In genomic region chr3:42053476-42053875, GRCh38 we compare ENCODE assay signal across 10 cellular contexts. TPM values are rescaled to one million over a fixed set of nuclear protein-coding genes. Genes with fewer than 3 reads are reported as not detected.
DNase-seq lines count a peak whose midpoint lies in the region; ATAC-seq and TF ChIP-seq lines count a peak whose summit lies in the region.
"Had no signal": no experiment of that assay in that cellular context is flagged by ENCODE, and none has a peak within 500 bp of the region (broad histone marks: within the 10 kb centered on the region; RNA-seq: fewer than 3 reads in every experiment).

No MANE protein-coding gene starts in this region.

- intact Hi-C loops in ascending aorta (cut with DNase I) (loop anchor here (5.0 kb wide), 1 partner anchor 41 kb away; no protein-coding TSS in a partner anchor), left ventricle myocardium superior (cut with micrococcal nuclease) (no loop called here), ovary (cut with DNase I) (no loop called here)

- H3K4me1 ChIP-seq in ascending aorta, result peaks cover 4 to 25% of the 10 kb centered on the region in 2 donors
- peaks cover 27 to 44% (median 29%) of the 10 kb centered on the region in 4 donors for H3K4me1 ChIP-seq in upper lobe of left lung
- peaks cover 7% of the 10 kb centered on the region for H3K4me1 ChIP-seq in ovary (ENCODE audit: insufficient read depth)

- H3K9me3 Mint-ChIP-seq in osteocyte (ENCODE audit: unreplicated experiment), result no peaks in the 10 kb centered on the region

- peak overlapping the region; percentile 47 for H3K27ac Mint-ChIP-seq in osteocyte (ENCODE audit: unreplicated experiment)
- H3K27ac Mint-ChIP-seq: activated CD8-positive, alpha-beta memory T cell treated with anti-CD3 and anti-CD28 coated beads, Interleukin-2, amount 10 ng/mL, durations not matched to agents 7 days and 5 days had no signal

- TF ChIP-seq EP300 in upper lobe of left lung (IDR thresholded peaks at IDR 0.05) (no peak), ovary (IDR thresholded peaks at IDR 0.05) (no peak)

- H3K27me3 ChIP-seq in ascending aorta (no peaks in the 10 kb centered on the region), upper lobe of left lung (no peaks in the 10 kb centered on the region), ovary (no peaks in the 10 kb centered on the region)

- peak overlapping the region in 1 of 2 donors; percentile 6 for H3K4me3 ChIP-seq in ascending aorta
- H3K4me3 ChIP-seq in upper lobe of left lung, result no peak overlapping the region
- H3K4me3 ChIP-seq in ovary, result no peak overlapping the region

- TF ChIP-seq CTCF in ascending aorta (IDR thresholded peaks at IDR 0.05) (no peak), osteocyte (IDR thresholded peaks at IDR 0.05) (no peak), upper lobe of left lung (IDR thresholded peaks at IDR 0.05) (no peak), ovary (IDR thresholded peaks at IDR 0.05) (no peak)

- H3K4me3 Mint-ChIP-seq in osteocyte (ENCODE audit: unreplicated experiment), result no peak overlapping the region
- H3K4me3 Mint-ChIP-seq: activated CD8-positive, alpha-beta memory T cell treated with anti-CD3 and anti-CD28 coated beads, Interleukin-2, amount 10 ng/mL, durations not matched to agents 7 days and 5 days had no signal

- ATAC-seq in left ventricle myocardium superior (peak; percentile 82), upper lobe of left lung (ENCODE audit: low FRiP score in 2 of 2) (peak; percentile 18 to 44), GM21717 (IDR thresholded peaks at IDR 0.05; ENCODE audit: unreplicated experiment) (no peak), HG03196 (IDR thresholded peaks at IDR 0.05; ENCODE audit: unreplicated experiment) (no peak)
- ATAC-seq: activated CD8-positive, alpha-beta memory T cell treated with anti-CD3 and anti-CD28 coated beads, Interleukin-2, amount 10 ng/mL, durations not matched to agents 7 days and 5 days; HCT116 had no signal

- H3K36me3 ChIP-seq in ascending aorta (no peaks in the 10 kb centered on the region), upper lobe of left lung (no peaks in the 10 kb centered on the region), ovary (no peaks in the 10 kb centered on the region)

- no peaks in the 10 kb centered on the region for H3K36me3 Mint-ChIP-seq in osteocyte (ENCODE audit: unreplicated experiment)

- DNase-seq in ascending aorta (ENCODE audit: low spot score in 2 of 2) (no peak), left ventricle myocardium superior (peak; percentile 76), osteocyte (ENCODE audit: extremely low spot score, unreplicated experiment) (no peak), upper lobe of left lung (peak in 1 of 2 donors; percentile 47), ovary (no peak)
- DNase-seq: activated CD8-positive, alpha-beta memory T cell treated with anti-CD3 and anti-CD28 coated beads, Interleukin-2, amount 10 ng/mL, durations not matched to agents 7 days and 5 days; NCI-H345 had no signal

- peak overlapping the region; percentile 63 to 81 for H3K27ac ChIP-seq in ascending aorta
- H3K27ac ChIP-seq in upper lobe of left lung, result peak overlapping the region; percentile 55 to 81 (median 77)
- H3K27ac ChIP-seq in ovary, result no peak overlapping the region

- H3K27me3 Mint-ChIP-seq in osteocyte (ENCODE audit: unreplicated experiment), result no peaks in the 10 kb centered on the region
- H3K27me3 Mint-ChIP-seq: activated CD8-positive, alpha-beta memory T cell treated with anti-CD3 and anti-CD28 coated beads, Interleukin-2, amount 10 ng/mL, durations not matched to agents 7 days and 5 days had no signal

- peaks cover 40% of the 10 kb centered on the region for H3K4me1 Mint-ChIP-seq in osteocyte (ENCODE audit: unreplicated experiment)

- TF ChIP-seq POLR2A in upper lobe of left lung (IDR thresholded peaks at IDR 0.05) (no peak), ovary (IDR thresholded peaks at IDR 0.05) (no peak)

- H3K9me3 ChIP-seq in ascending aorta (no peaks in the 10 kb centered on the region), upper lobe of left lung (no peaks in the 10 kb centered on the region), ovary (no peaks in the 10 kb centered on the region)

- 57 to 82% methylated on average over 4 to 7 of the region's 7 CpGs for WGBS in upper lobe of left lung, 2 donors
- WGBS in ovary, 3 donors, result 76 to 89% (median 84%) methylated on average over 7 of the region's 7 CpGs

RNA-seq across cellular contexts. Expression of gene TRAK1, which starts 37.7 kb away (rescaled TPM):
- total RNA-seq in ascending aorta, result 37.5 TPM
- total RNA-seq in left ventricle myocardium superior, result 323 TPM
- 30.7 and 35.7 TPM in 2 replicates for total RNA-seq in osteocyte
- 100 to 1,000 TPM in 1 of 6 donors, 10 to 100 TPM in 5; 46.7 to 107 (median 74.7) TPM for total RNA-seq in upper lobe of left lung
- 10 to 100 TPM; 11.7 to 17.7 (median 14.9) TPM for total RNA-seq in ovary
- 10 to 100 TPM in 1 of 2 donors, 1 to 10 TPM in 1; 7.1 to 16.1 TPM for polyA plus RNA-seq in ovary

Comparison
In these comparisons a context has a peak if more than half of its experiments do, and no peak if none do; other contexts are left out.
1. H3K27ac ChIP-seq: peak in ascending aorta (2 of 2) and upper lobe of left lung (4 of 4); none in ovary (0 of 2).
2. ATAC-seq: peak in left ventricle myocardium superior (single experiment) and upper lobe of left lung (2 of 2); none in GM21717 (single experiment) and HG03196 (single experiment).